Comparison of ENCODE assay signal across 18 cellular contexts in the genomic region with DNA sequence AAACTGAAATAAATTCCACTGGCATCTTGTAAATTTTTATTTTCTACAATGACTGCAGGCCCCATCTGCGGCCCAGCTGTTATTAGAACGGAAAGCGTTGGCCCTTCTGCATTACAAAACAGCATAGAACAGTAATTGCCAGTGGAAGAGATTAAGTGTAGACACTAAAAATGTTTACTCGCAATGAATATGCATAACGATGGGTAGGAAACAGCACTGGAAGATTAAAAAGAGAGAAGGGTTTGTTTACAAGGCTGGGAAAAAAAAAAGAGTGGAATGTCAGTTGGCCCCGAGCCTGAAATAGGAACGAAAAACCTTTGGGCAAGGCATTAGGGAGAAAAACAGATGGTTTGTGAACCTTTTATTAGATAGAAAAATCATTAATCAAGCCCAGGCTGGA.
DNase-seq lines count a peak whose midpoint lies in the region; ATAC-seq, FAIRE-seq and TF ChIP-seq lines count a peak whose summit lies in the region.
"Had no signal": no experiment of that assay in that cellular context is flagged by ENCODE, and none has a peak within 500 bp of the region (broad histone marks: within the 10 kb centered on the region; RNA-seq: fewer than 3 reads in every experiment).

No MANE protein-coding gene starts in this region.

- H3K4me3 Mint-ChIP-seq in mesothelial cell of epicardium, result no peak overlapping the region
- H3K4me3 Mint-ChIP-seq: activated B cell treated with CpG ODN at 0.5 μM for 24 hours; activated naive CD8-positive, alpha-beta T cell treated with anti-CD3 and anti-CD28 coated beads, Interleukin-2, amount 50 U/mL, for 24 hours; IgD-negative memory B cell had no signal

- DNase-seq in AG08395 (ENCODE audit: low spot score) (peak; percentile 27), NCI-H1048 (lab: John Stamatoyannopoulos, UW) (peak; percentile 10), dermis blood vessel endothelial cell (peak; percentile 7), mesothelial cell of epicardium (ENCODE audit: low spot score in 2 of 2, unreplicated experiment in 2 of 2) (no peak), stomach (no peak), H54 (ENCODE audit: insufficient read length, low spot score) (no peak), A172 (ENCODE audit: low spot score) (no peak)
- DNase-seq: ACHN; activated B cell treated with CpG ODN at 0.5 μM for 24 hours; activated naive CD8-positive, alpha-beta T cell treated with anti-CD3 and anti-CD28 coated beads, Interleukin-2, amount 50 U/mL, for 24 hours; activated T-cell treated with anti-CD3 and anti-CD28 coated beads for 4 hours; cortex of kidney; NCI-H1417; small intestine; trophoblast cell had no signal

- intact Hi-C loops in stomach (cut with DNase I; ENCODE audit: low total_unique reads), result no loop called here

- TF ChIP-seq CTCF in mesothelial cell of epicardium (IDR thresholded peaks at IDR 0.05; ENCODE audit: unreplicated experiment), result no peak
- no peak for TF ChIP-seq CTCF in stomach (IDR thresholded peaks at IDR 0.05)

- ATAC-seq in HG03469 (IDR thresholded peaks at IDR 0.05; ENCODE audit: unreplicated experiment), result no peak
- ATAC-seq: activated naive CD8-positive, alpha-beta T cell treated with anti-CD3 and anti-CD28 coated beads, Interleukin-2, amount 50 U/mL, for 24 hours; left lobe of liver had no signal

- H3K27ac ChIP-seq in stomach, result peak overlapping the region in 2 of 5 donors; percentile 6 to 22

- H3K9me3 ChIP-seq in stomach, result no peaks in the 10 kb centered on the region

- no peak for TF ChIP-seq EP300 in stomach (IDR thresholded peaks at IDR 0.05)

- peaks cover 72% of the 10 kb centered on the region for H3K4me1 Mint-ChIP-seq in mesothelial cell of epicardium
- H3K4me1 Mint-ChIP-seq: activated B cell treated with CpG ODN at 0.5 μM for 24 hours; activated naive CD8-positive, alpha-beta T cell treated with anti-CD3 and anti-CD28 coated beads, Interleukin-2, amount 50 U/mL, for 24 hours; IgD-negative memory B cell had no signal

- TF ChIP-seq POLR2A in stomach (IDR thresholded peaks at IDR 0.05) (no peak), H54 (IDR thresholded peaks at IDR 0.05; ENCODE audit: low read depth, low read length) (no peak)

- no peaks in the 10 kb centered on the region for H3K9me3 Mint-ChIP-seq in mesothelial cell of epicardium
- H3K9me3 Mint-ChIP-seq: activated B cell treated with CpG ODN at 0.5 μM for 24 hours; activated naive CD8-positive, alpha-beta T cell treated with anti-CD3 and anti-CD28 coated beads, Interleukin-2, amount 50 U/mL, for 24 hours; IgD-negative memory B cell had no signal

- FAIRE-seq in H54 (lab: Jason Lieb, UNC), result no peak
- FAIRE-seq: small intestine had no signal

- no peaks in the 10 kb centered on the region for H3K36me3 ChIP-seq in stomach

- H3K27ac Mint-ChIP-seq in mesothelial cell of epicardium, result peak overlapping the region; percentile 75
- H3K27ac Mint-ChIP-seq: activated B cell treated with CpG ODN at 0.5 μM for 24 hours; activated naive CD8-positive, alpha-beta T cell treated with anti-CD3 and anti-CD28 coated beads, Interleukin-2, amount 50 U/mL, for 24 hours; IgD-negative memory B cell had no signal

- H3K27me3 Mint-ChIP-seq in mesothelial cell of epicardium (ENCODE audit: low read depth), result no peaks in the 10 kb centered on the region
- H3K27me3 Mint-ChIP-seq: activated naive CD8-positive, alpha-beta T cell treated with anti-CD3 and anti-CD28 coated beads, Interleukin-2, amount 50 U/mL, for 24 hours had no signal

- no peaks in the 10 kb centered on the region for H3K27me3 ChIP-seq in stomach

- no peaks in the 10 kb centered on the region for H3K36me3 Mint-ChIP-seq in mesothelial cell of epicardium
- H3K36me3 Mint-ChIP-seq: IgD-negative memory B cell had no signal

- H3K4me3 ChIP-seq in stomach, result no peak overlapping the region

- H3K4me1 ChIP-seq in stomach, result no peaks in the 10 kb centered on the region

- 53 to 60% (median 57%) methylated on average over 7 of the region's 7 CpGs for WGBS in stomach, 5 donors

Comparison
In these comparisons a context has a peak if more than half of its experiments do, and no peak if none do; other contexts are left out.
1. DNase-seq: peak in AG08395 (single experiment), NCI-H1048 (single experiment) and dermis blood vessel endothelial cell (single experiment); none in mesothelial cell of epicardium (0 of 2), stomach (single experiment), H54 (single experiment) and A172 (single experiment).